Comparison of ENCODE assay signal across 16 cellular contexts in genomic region chr14:57982161-57982560, GRCh38.
DNase-seq lines count a peak whose midpoint lies in the region; TF ChIP-seq lines count a peak whose summit lies in the region.
"Had no signal": no experiment of that assay in that cellular context is flagged by ENCODE, and none has a peak within 500 bp of the region (broad histone marks: within the 10 kb centered on the region; RNA-seq: fewer than 3 reads in every experiment).

No MANE protein-coding gene starts in this region.

- TF ChIP-seq CTCF in endothelial cell (IDR thresholded peaks at IDR 0.05; ENCODE audit: unreplicated experiment): no peak

- H2AK5ac ChIP-seq in neuronal stem cell (ENCODE audit: low read depth, low read length): no peak overlapping the region

- H3K36me3 Mint-ChIP-seq in endothelial cell (ENCODE audit: low read depth, unreplicated experiment): no peaks in the 10 kb centered on the region
- H3K36me3 Mint-ChIP-seq: CD4-positive, alpha-beta memory T cell; T-cell had no signal

- H3K4me1 Mint-ChIP-seq in endothelial cell (ENCODE audit: unreplicated experiment): no peaks in the 10 kb centered on the region
- H3K4me1 Mint-ChIP-seq: CD4-positive, alpha-beta memory T cell; T-cell had no signal

- peak; percentile 45 for DNase-seq in NCI-H2171 treated with DMSO at 0.1 percent for 48 hours (lab: John Stamatoyannopoulos, UW)
- DNase-seq in NCI-H2171 (lab: John Stamatoyannopoulos, UW): no peak
- DNase-seq in EH (ENCODE audit: low read depth): peak; percentile 7
- peak; percentile 58 for DNase-seq in RPMI8226
- DNase-seq in neuronal stem cell (ENCODE audit: low spot score): no peak
- DNase-seq in endothelial cell (ENCODE audit: low spot score): no peak
- no peak for DNase-seq in amygdala (lab: John Stamatoyannopoulos, UW)
- DNase-seq: CD4-positive, alpha-beta memory T cell; NCI-H526; NK-92 treated with Interleukin-12 subunit alpha and Interleukin-12 subunit beta, amount 100 ng/mL, for 24 hours; Peyer's patch; T-cell had no signal

- no peaks in the 10 kb centered on the region for H3K79me1 ChIP-seq in neuronal stem cell (ENCODE audit: low read depth, low read length)

- H2BK15ac ChIP-seq in neuronal stem cell (ENCODE audit: low read length): no peak overlapping the region

- H2AFZ ChIP-seq in neuronal stem cell (ENCODE audit: low read length): peak overlapping the region; percentile 69

- H3K9me3 ChIP-seq in neuronal stem cell (replicated peaks in 1 of 2; ENCODE audit: control insufficient read depth in 2 of 2, insufficient read depth in 1 of 2, low read depth in 1 of 2, low read length in 2 of 2): peaks cover 0 to 1% of the 10 kb centered on the region in 2 donors
- H3K9me3 ChIP-seq: BLaER1, Peyer's patch had no signal

- no peak overlapping the region for H2BK12ac ChIP-seq in neuronal stem cell (ENCODE audit: low read length)

- H3K27me3 ChIP-seq in neuronal stem cell (ENCODE audit: control insufficient read depth in 3 of 3, insufficient read depth in 3 of 3, low read depth in 1 of 3, low read length in 3 of 3): no peaks in the 10 kb centered on the region
- H3K27me3 ChIP-seq: BLaER1, Peyer's patch had no signal

- H4K8ac ChIP-seq in neuronal stem cell (ENCODE audit: low read depth, low read length): peak overlapping the region; percentile 17

- H3K4ac ChIP-seq in neuronal stem cell (ENCODE audit: low read length): no peak overlapping the region

- H4K91ac ChIP-seq in neuronal stem cell (ENCODE audit: low read depth, low read length, poor library complexity): no peak overlapping the region

- H3K14ac ChIP-seq in neuronal stem cell (ENCODE audit: low read length): no peak overlapping the region

- peaks cover 0 to 8% of the 10 kb centered on the region in 2 donors for H3K4me1 ChIP-seq in neuronal stem cell (ENCODE audit: control insufficient read depth in 2 of 2, insufficient read depth in 1 of 2, low read depth in 1 of 2, low read length in 2 of 2)
- H3K4me1 ChIP-seq: BLaER1, Peyer's patch had no signal

- no peak overlapping the region for H3K9ac ChIP-seq in neuronal stem cell (ENCODE audit: low read depth, low read length, poor library complexity)
- H3K9ac ChIP-seq: BLaER1, KMS-11 had no signal

- H3K18ac ChIP-seq in neuronal stem cell (ENCODE audit: low read length): no peak overlapping the region

- H3K4me3 Mint-ChIP-seq in endothelial cell (ENCODE audit: unreplicated experiment): no peak overlapping the region
- H3K4me3 Mint-ChIP-seq: CD4-positive, alpha-beta memory T cell; T-cell had no signal

- H3K27me3 Mint-ChIP-seq in endothelial cell (ENCODE audit: unreplicated experiment): no peaks in the 10 kb centered on the region

- WGBS in neuronal stem cell (ENCODE audit: extremely low coverage in 2 of 2, insufficient read length in 2 of 2, insufficient replicate concordance in 1 of 2), 2 donors: no CpG with 5 or more reads among the region's 7 CpGs

- H3K4me2 ChIP-seq in neuronal stem cell (ENCODE audit: insufficient read depth, low read length, poor library complexity, severe bottlenecking): no peak overlapping the region
- H3K4me2 ChIP-seq: BLaER1, KMS-11 had no signal

- H3K27ac ChIP-seq in neuronal stem cell (replicated peaks; ENCODE audit: low read length): no peak overlapping the region
- H3K27ac ChIP-seq: BLaER1, KMS-11, Peyer's patch, SK-N-MC had no signal

- no peak overlapping the region for H2BK120ac ChIP-seq in neuronal stem cell (ENCODE audit: low read depth, low read length)

- H3K27ac Mint-ChIP-seq in endothelial cell (ENCODE audit: unreplicated experiment): no peak overlapping the region
- H3K27ac Mint-ChIP-seq: CD4-positive, alpha-beta memory T cell; T-cell had no signal

- H3K23ac ChIP-seq in neuronal stem cell (ENCODE audit: low read depth, low read length, poor library complexity): no peak overlapping the region

- no peak overlapping the region for H2BK5ac ChIP-seq in neuronal stem cell (ENCODE audit: low read length)

- H3K36me3 ChIP-seq in neuronal stem cell (replicated peaks in 1 of 2; ENCODE audit: control insufficient read depth in 2 of 2, insufficient read depth in 2 of 2, low read length in 2 of 2): no peaks in the 10 kb centered on the region
- H3K36me3 ChIP-seq: BLaER1, Peyer's patch had no signal

- H3K4me3 ChIP-seq in neuronal stem cell (ENCODE audit: low read length in 2 of 2): no peak overlapping the region
- H3K4me3 ChIP-seq: BLaER1, GM12878, Peyer's patch, SK-N-MC had no signal

- H3K9me3 Mint-ChIP-seq in endothelial cell (ENCODE audit: unreplicated experiment): no peaks in the 10 kb centered on the region

Comparison
In these comparisons a context has a peak if more than half of its experiments do, and no peak if none do; other contexts are left out.
1. DNase-seq: peak in NCI-H2171 treated with DMSO at 0.1 percent for 48 hours (single experiment), EH (single experiment) and RPMI8226 (single experiment); none in NCI-H2171 (single experiment), neuronal stem cell (single experiment), endothelial cell (single experiment) and amygdala (0 of 56).